2 cellular contexts compared by ENCODE assay signal in genomic region chr16:59552164-59552563, GRCh38.
TF ChIP-seq lines count a peak whose summit lies in the region.

No MANE protein-coding gene starts in this region.

TF ChIP-seq in A549, 52 proteins besides CTCF, POLR2A, EP300 and RAD21 (continued from another document):
- no peak for TF ChIP-seq RNF2 (IDR thresholded peaks at IDR 0.05; ENCODE audit: borderline replicate concordance, low read depth)

TF ChIP-seq in GM23338, 12 proteins besides CTCF, POLR2A, EP300 and RAD21 (continued from another document):
- no peak for TF ChIP-seq ZNF462 (CRISPR knock-in tag; IDR thresholded peaks at IDR 0.05)
- no peak for TF ChIP-seq REST (IDR thresholded peaks at IDR 0.05; ENCODE audit: unreplicated experiment)
- TF ChIP-seq JUNB (IDR thresholded peaks at IDR 0.05; ENCODE audit: unreplicated experiment), result no peak
- TF ChIP-seq ZNF331 (CRISPR knock-in tag; IDR thresholded peaks at IDR 0.05; ENCODE audit: low read depth), result no peak
- no peak for TF ChIP-seq STAT1 (IDR thresholded peaks at IDR 0.05; ENCODE audit: unreplicated experiment)
- TF ChIP-seq ETS1 (IDR thresholded peaks at IDR 0.05), result no peak
- no peak for TF ChIP-seq POLR2AphosphoS5 (IDR thresholded peaks at IDR 0.05; ENCODE audit: low read depth)
- TF ChIP-seq EZH2 (IDR thresholded peaks at IDR 0.05; ENCODE audit: low read depth, unreplicated experiment), result no peak
- TF ChIP-seq NANOG (IDR thresholded peaks at IDR 0.05; ENCODE audit: borderline replicate concordance), result no peak
- no peak for TF ChIP-seq CREB1 (CRISPR knock-in tag; IDR thresholded peaks at IDR 0.05; ENCODE audit: low read depth)
